12 cellular contexts compared by ENCODE assay signal in genomic region chr16:56851671-56852400, GRCh38. TPM values are rescaled to one million over a fixed set of nuclear protein-coding genes. Genes with fewer than 3 reads are reported as not detected.
A peak's percentile ranks its signal among the peaks of the same experiment; 100 is the strongest.
DNase-seq lines count a peak whose midpoint lies in the region; ATAC-seq and TF ChIP-seq lines count a peak whose summit lies in the region.
"Had no signal": no experiment of that assay in that cellular context is flagged by ENCODE, and none has a peak within 500 bp of the region (broad histone marks: within the 10 kb centered on the region; RNA-seq: fewer than 3 reads in every experiment).

No MANE protein-coding gene starts in this region.

- no peak overlapping the region for H3K9ac ChIP-seq in mammary epithelial cell (ENCODE audit: insufficient read depth, low read length)

- no peaks in the 10 kb centered on the region for H3K27me3 ChIP-seq in mammary epithelial cell (ENCODE audit: insufficient read depth, low read length)
- no peaks in the 10 kb centered on the region for H3K27me3 ChIP-seq in aorta (ENCODE audit: control insufficient read depth in 1 of 2, insufficient read depth in 2 of 2, low read length in 1 of 2)
- H3K27me3 ChIP-seq: gastroesophageal sphincter had no signal

- H3K27ac ChIP-seq in mammary epithelial cell (ENCODE audit: insufficient read depth, low read depth, low read length) (no peak overlapping the region), aorta (ENCODE audit: low read depth in 1 of 2, low read length in 2 of 2) (no peak overlapping the region)
- H3K27ac ChIP-seq: C4-2B, gastroesophageal sphincter had no signal

- H3K79me2 ChIP-seq in mammary epithelial cell (ENCODE audit: insufficient read depth, low read length), result no peaks in the 10 kb centered on the region

- H3K36me3 ChIP-seq in mammary epithelial cell (ENCODE audit: insufficient read depth, low read length) (no peaks in the 10 kb centered on the region), aorta (ENCODE audit: control insufficient read depth in 1 of 2, insufficient read depth in 2 of 2, low read length in 1 of 2) (no peaks in the 10 kb centered on the region)
- H3K36me3 ChIP-seq: gastroesophageal sphincter had no signal

- H2AFZ ChIP-seq in mammary epithelial cell (ENCODE audit: low read depth, low read length), result no peak overlapping the region

- H3K4me2 ChIP-seq in mammary epithelial cell (ENCODE audit: insufficient read depth, low read depth, low read length), result no peak overlapping the region

- no TSS peak for BruUV-seq in mammary epithelial cell (replicated peaks; lab: Mats Ljungman, UMichigan)
- BruUV-seq in MCF 10A (replicated peaks; lab: Mats Ljungman, UMichigan), result no TSS peak

- TF ChIP-seq CTCF in mammary epithelial cell (conservative IDR thresholded peaks at IDR 0.05 in 1 of 2, IDR thresholded peaks at IDR 0.05 in 1 of 2; ENCODE audit: extremely low read depth in 1 of 2, insufficient read depth in 1 of 2, low read depth in 1 of 2, low read length in 2 of 2), result peak; percentile 20 to 34
- no peak for TF ChIP-seq CTCF in MCF 10A (IDR thresholded peaks at IDR 0.05; ENCODE audit: unreplicated experiment)
- TF ChIP-seq CTCF in fibroblast of the aortic adventitia (IDR thresholded peaks at IDR 0.05; ENCODE audit: insufficient read depth, low read length), result peak; percentile 71

- H3K27ac Mint-ChIP-seq in MCF 10A (ENCODE audit: low read depth, unreplicated experiment), result no peak overlapping the region
- no peak overlapping the region for H3K27ac Mint-ChIP-seq in activated naive CD8-positive, alpha-beta T cell treated with anti-CD3 and anti-CD28 coated beads, Interleukin-2, amount 50 U/mL, for 24 hours

- no peak for ATAC-seq in aorta (ENCODE audit: low FRiP score)
- no peak for ATAC-seq in activated naive CD8-positive, alpha-beta T cell treated with anti-CD3 and anti-CD28 coated beads, Interleukin-2, amount 50 U/mL, for 24 hours
- ATAC-seq: activated T-cell treated with anti-CD3 and anti-CD28 coated beads, Interleukin-2, amount 50 U/mL, for 4 hours; gastroesophageal sphincter; Panc1 had no signal

- H3K4me1 ChIP-seq in mammary epithelial cell (ENCODE audit: insufficient read depth, low read length) (peaks cover 32% of the 10 kb centered on the region), aorta (ENCODE audit: control insufficient read depth in 1 of 2, insufficient read depth in 2 of 2, low read length in 2 of 2) (no peaks in the 10 kb centered on the region)

- intact Hi-C loops in mammary epithelial cell (cut with micrococcal nuclease), result no loop called here
- intact Hi-C loops in MCF 10A (cut with micrococcal nuclease), result no loop called here
- intact Hi-C loops in aorta (cut with DNase I), result no loop called here

- CTCF ChIA-PET in mammary epithelial cell (lab: Charles Lee; ENCODE audit: low non-redundant PET), result interaction anchor here (0.7 kb wide), 1 partner anchor 150 kb away, joined by 3 read pairs; no protein-coding TSS in a partner anchor
- CTCF ChIA-PET in MCF 10A (lab: Yijun Ruan, JAX), result interaction anchor here (0.6 to 1.7 kb wide), 4 partner anchors 15 to 216 kb away, joined by 3 to 7 read pairs (median 3); no protein-coding TSS in a partner anchor

- in situ Hi-C loops in mammary epithelial cell (cut with MboI; ENCODE audit: low sequenced_read_pairs in 2 of 2), result no loop called here

- peaks cover 32% of the 10 kb centered on the region for H3K4me1 Mint-ChIP-seq in MCF 10A (ENCODE audit: insufficient read depth, unreplicated experiment)
- H3K4me1 Mint-ChIP-seq in activated naive CD8-positive, alpha-beta T cell treated with anti-CD3 and anti-CD28 coated beads, Interleukin-2, amount 50 U/mL, for 24 hours, result peaks cover 27% of the 10 kb centered on the region

- no peaks in the 10 kb centered on the region for H3K9me3 Mint-ChIP-seq in MCF 10A (ENCODE audit: unreplicated experiment)
- H3K9me3 Mint-ChIP-seq in activated naive CD8-positive, alpha-beta T cell treated with anti-CD3 and anti-CD28 coated beads, Interleukin-2, amount 50 U/mL, for 24 hours, result no peaks in the 10 kb centered on the region
- H3K9me3 Mint-ChIP-seq: activated T-cell treated with anti-CD3 and anti-CD28 coated beads, Interleukin-2, amount 50 U/mL, for 4 hours had no signal

- dilution Hi-C loops in mammary epithelial cell (cut with HindIII; ENCODE audit: low sequenced_read_pairs), result no loop called here

- no peak overlapping the region for H3K4me3 Mint-ChIP-seq in MCF 10A (ENCODE audit: unreplicated experiment)
- H3K4me3 Mint-ChIP-seq in activated naive CD8-positive, alpha-beta T cell treated with anti-CD3 and anti-CD28 coated beads, Interleukin-2, amount 50 U/mL, for 24 hours, result no peak overlapping the region
- H3K4me3 Mint-ChIP-seq: activated T-cell treated with anti-CD3 and anti-CD28 coated beads, Interleukin-2, amount 50 U/mL, for 4 hours had no signal

- 59% methylated on average over 8 of the region's 8 CpGs for WGBS in mammary epithelial cell (ENCODE audit: low coverage, missing lambda C conversion rate)
- 46 to 60% methylated on average over 8 of the region's 8 CpGs for WGBS in aorta, 2 donors

- no peaks in the 10 kb centered on the region for H4K20me1 ChIP-seq in mammary epithelial cell (ENCODE audit: insufficient read depth, low read length)

- H3K9me3 ChIP-seq in mammary epithelial cell (replicated peaks; ENCODE audit: insufficient read depth, low read length) (no peaks in the 10 kb centered on the region), aorta (ENCODE audit: control insufficient read depth, low read length) (no peaks in the 10 kb centered on the region)
- H3K9me3 ChIP-seq: gastroesophageal sphincter had no signal

- DNase-seq in mammary epithelial cell, result no peak
- DNase-seq in MCF 10A (ENCODE audit: unreplicated experiment), result no peak
- peak; percentile 49 for DNase-seq in RPMI8226
- peak; percentile 58 for DNase-seq in fibroblast of the aortic adventitia (ENCODE audit: low read depth)
- peak; percentile 24 to 42 for DNase-seq in aorta
- DNase-seq in glomerular visceral epithelial cell (ENCODE audit: extremely low spot score), result no peak
- DNase-seq in activated T-cell treated with anti-CD3 and anti-CD28 coated beads, Interleukin-2, amount 50 U/mL, for 1 hour, result no peak
- DNase-seq in activated naive CD8-positive, alpha-beta T cell treated with anti-CD3 and anti-CD28 coated beads, Interleukin-2, amount 50 U/mL, for 24 hours, result no peak
- DNase-seq: activated T-cell treated with anti-CD3 and anti-CD28 coated beads, Interleukin-2, amount 50 U/mL, for 4 hours had no signal

- H3K4me3 ChIP-seq in mammary epithelial cell (replicated peaks in 1 of 3; ENCODE audit: insufficient read depth in 1 of 3, low read depth in 2 of 3, low read length in 3 of 3) (no peak overlapping the region), fibroblast of the aortic adventitia (ENCODE audit: low read depth, low read length) (no peak overlapping the region), aorta (ENCODE audit: low read length in 2 of 2) (no peak overlapping the region)
- H3K4me3 ChIP-seq: gastroesophageal sphincter had no signal

- POLR2A ChIA-PET in MCF 10A (lab: Yijun Ruan, JAX), result interaction anchor here (1.0 kb wide), 1 partner anchor 10 kb away, joined by 3 read pairs; no protein-coding TSS in a partner anchor

- H3K36me3 Mint-ChIP-seq in MCF 10A (ENCODE audit: insufficient read depth, unreplicated experiment), result no peaks in the 10 kb centered on the region
- peaks cover 10% of the 10 kb centered on the region for H3K36me3 Mint-ChIP-seq in activated naive CD8-positive, alpha-beta T cell treated with anti-CD3 and anti-CD28 coated beads, Interleukin-2, amount 50 U/mL, for 24 hours (ENCODE audit: low read depth)

- no peaks in the 10 kb centered on the region for H3K27me3 Mint-ChIP-seq in MCF 10A (ENCODE audit: insufficient read depth, unreplicated experiment)
- H3K27me3 Mint-ChIP-seq in activated naive CD8-positive, alpha-beta T cell treated with anti-CD3 and anti-CD28 coated beads, Interleukin-2, amount 50 U/mL, for 24 hours, result no peaks in the 10 kb centered on the region

RNA-seq across cellular contexts. Expression of gene SLC12A3, which starts 13.2 kb away (rescaled TPM):
- total RNA-seq in mammary epithelial cell, result not detected
- polyA plus RNA-seq in mammary epithelial cell, result 0.02 TPM
- not detected for polyA minus RNA-seq in mammary epithelial cell
- not detected in 2 replicates for total RNA-seq in MCF 10A (2022)
- total RNA-seq in fibroblast of the aortic adventitia (ENCODE audit: low replicate concordance), result not detected in 2 replicates
- total RNA-seq in aorta, result not detected
- polyA plus RNA-seq in aorta, result not detected
- total RNA-seq: activated T-cell treated with anti-CD3 and anti-CD28 coated beads, Interleukin-2, amount 50 U/mL, for 4 hours; gastroesophageal sphincter had no signal

Comparison
In these comparisons a context has a peak if more than half of its experiments do, and no peak if none do; other contexts are left out.
1. DNase-seq: peak in RPMI8226 (single experiment), fibroblast of the aortic adventitia (single experiment) and aorta (2 of 2); none in mammary epithelial cell (single experiment), MCF 10A (single experiment), glomerular visceral epithelial cell (single experiment), activated T-cell treated with anti-CD3 and anti-CD28 coated beads, Interleukin-2, amount 50 U/mL, for 1 hour (single experiment) and activated naive CD8-positive, alpha-beta T cell treated with anti-CD3 and anti-CD28 coated beads, Interleukin-2, amount 50 U/mL, for 24 hours (single experiment).